Comparison of ENCODE assay signal across 24 cellular contexts in the genomic region with DNA sequence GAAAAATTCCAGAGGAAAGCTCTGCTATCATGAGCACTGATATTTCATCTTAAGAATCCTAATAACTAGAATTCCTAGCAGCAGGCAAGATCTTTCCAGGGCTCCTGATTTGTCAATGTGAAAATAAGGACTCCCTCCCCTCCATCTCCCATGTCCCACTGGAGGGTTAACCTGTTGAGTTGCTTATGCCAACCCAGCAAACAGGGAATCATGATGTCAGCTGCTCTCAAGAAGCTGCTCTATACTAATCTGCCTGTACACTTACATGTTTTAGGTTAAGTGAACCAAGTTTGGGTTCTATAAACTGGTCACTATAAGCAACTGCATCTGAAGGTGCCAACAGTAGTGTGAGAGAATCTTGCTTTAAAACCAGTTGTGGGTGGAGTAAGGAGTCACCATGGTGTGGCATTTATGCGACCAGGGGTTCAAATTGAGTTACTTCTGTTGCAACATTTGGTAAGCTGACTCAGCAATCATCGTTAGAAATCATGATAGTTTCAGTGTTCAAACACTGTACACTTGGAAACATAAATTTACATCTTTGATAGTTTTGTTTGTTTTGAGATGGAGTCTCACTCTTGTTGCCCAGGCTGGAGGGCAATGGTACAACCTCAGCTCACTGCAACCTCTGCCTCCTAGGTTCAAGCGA. TPM values are rescaled to one million over a fixed set of nuclear protein-coding genes. Genes with fewer than 3 reads are reported as not detected.
A peak's percentile ranks its signal among the peaks of the same experiment; 100 is the strongest.
DNase-seq lines count a peak whose midpoint lies in the region; ATAC-seq and TF ChIP-seq lines count a peak whose summit lies in the region.
"Had no signal": no experiment of that assay in that cellular context is flagged by ENCODE, and none has a peak within 500 bp of the region (broad histone marks: within the 10 kb centered on the region; RNA-seq: fewer than 3 reads in every experiment).

No MANE protein-coding gene starts in this region.

- DNase-seq in NOMO-1 treated with DMSO at 0.1 percent for 48 hours (lab: John Stamatoyannopoulos, UW; ENCODE audit: unreplicated experiment) (peak; percentile 15), NOMO-1 treated with dmso at 0.1 percent for 144 hours (lab: John Stamatoyannopoulos, UW; ENCODE audit: unreplicated experiment) (no peak), cardiac fibroblast (ENCODE audit: low read depth in 2 of 2) (peak; percentile 2 to 8), fibroblast of villous mesenchyme (ENCODE audit: low read depth) (peak; percentile 12), mesendoderm (no peak), mucosa of descending colon (no peak), hepatic stellate cell (ENCODE audit: low spot score) (no peak)
- DNase-seq: 8988T; BE2C; Calu3; CD4-positive, CD25-positive, alpha-beta regulatory T cell; EL; NCI-H1092 treated with DMSO at 0.1 percent for 48 hours; NCI-H146; NCI-H2029 treated with DMSO at 0.1 percent for 48 hours; NCI-H2171; NCI-H446 treated with DMSO at 0.1 percent for 48 hours; NK-92 treated with Interleukin-12 subunit alpha and Interleukin-12 subunit beta, amount 100 ng/mL, for 24 hours; RPMI8226; SHP77 treated with DMSO at 0.1 percent for 48 hours had no signal

- H2BK15ac ChIP-seq in mesendoderm (replicated peaks; ENCODE audit: low read depth), result no peak overlapping the region

- H4K5ac ChIP-seq in mesendoderm (ENCODE audit: low read length), result no peak overlapping the region

- H3K18ac ChIP-seq in mesendoderm (ENCODE audit: low read length), result no peak overlapping the region

- H4K8ac ChIP-seq in mesendoderm (ENCODE audit: low read depth, low read length), result no peak overlapping the region

- H3K79me2 ChIP-seq in mesendoderm (ENCODE audit: control insufficient read depth, insufficient read depth, low read length), result no peaks in the 10 kb centered on the region

- H3K4me2 ChIP-seq in mesendoderm (ENCODE audit: low read length), result no peak overlapping the region
- H3K4me2 ChIP-seq: KMS-11 had no signal

- no peak overlapping the region for H3K27ac ChIP-seq in mesendoderm (ENCODE audit: low read depth, low read length)
- H3K27ac ChIP-seq: KMS-11 had no signal

- no peaks in the 10 kb centered on the region for H3K27me3 ChIP-seq in mesendoderm (ENCODE audit: insufficient read depth, low read length, poor library complexity)
- H3K27me3 ChIP-seq: BE2C had no signal

- ATAC-seq in HG03159 (IDR thresholded peaks at IDR 0.05; ENCODE audit: unreplicated experiment), result no peak
- ATAC-seq in mucosa of descending colon, result no peak
- ATAC-seq: SK-N-SH treated with all-trans-retinoic acid at 6 μM for 48 hours had no signal

- WGBS in mesendoderm (ENCODE audit: extremely low coverage, insufficient coverage, low lambda C conversion rate), result no CpG with 5 or more reads among the region's 3 CpGs

- H3K4me1 ChIP-seq in mesendoderm (ENCODE audit: control insufficient read depth, low read depth, low read length) (no peaks in the 10 kb centered on the region), mucosa of descending colon (ENCODE audit: low read depth) (no peaks in the 10 kb centered on the region)
- H3K4me1 ChIP-seq: BE2C, HAP-1 had no signal

- H3K4me3 ChIP-seq in cardiac fibroblast (replicated peaks in 1 of 2; ENCODE audit: low read depth in 2 of 2, low read length in 2 of 2), result no peak overlapping the region
- H3K4me3 ChIP-seq in fibroblast of villous mesenchyme (ENCODE audit: low read depth, low read length), result no peak overlapping the region
- no peak overlapping the region for H3K4me3 ChIP-seq in mesendoderm (ENCODE audit: low read length)
- no peak overlapping the region for H3K4me3 ChIP-seq in mucosa of descending colon
- H3K4me3 ChIP-seq: HAP-1 had no signal

- H3K56ac ChIP-seq in mesendoderm (ENCODE audit: low read length), result no peak overlapping the region

- no peak overlapping the region for H3K9ac ChIP-seq in mesendoderm (ENCODE audit: low read length)
- H3K9ac ChIP-seq: KMS-11 had no signal

- intact Hi-C loops in mucosa of descending colon (cut with DNase I, micrococcal nuclease), result no loop called here

- no peak for TF ChIP-seq CTCF in cardiac fibroblast (IDR thresholded peaks at IDR 0.05; ENCODE audit: low read depth, low read length)
- no peak for TF ChIP-seq CTCF in fibroblast of villous mesenchyme (IDR thresholded peaks at IDR 0.05; ENCODE audit: insufficient read depth, low read depth, low read length)
- no peak for TF ChIP-seq CTCF in mucosa of descending colon (IDR thresholded peaks at IDR 0.05)

- H3K36me3 ChIP-seq in mesendoderm (ENCODE audit: control insufficient read depth, insufficient read depth, low read length) (no peaks in the 10 kb centered on the region), mucosa of descending colon (ENCODE audit: low read depth) (no peaks in the 10 kb centered on the region)
- H3K36me3 ChIP-seq: BE2C, HAP-1 had no signal

- H3K23ac ChIP-seq in mesendoderm (ENCODE audit: low read length), result no peak overlapping the region

- H3K79me1 ChIP-seq in mesendoderm (ENCODE audit: low read length), result no peaks in the 10 kb centered on the region

- no peaks in the 10 kb centered on the region for H3K9me3 ChIP-seq in mucosa of descending colon
- H3K9me3 ChIP-seq: BE2C, HAP-1 had no signal

- H2AK5ac ChIP-seq in mesendoderm (ENCODE audit: low read length), result no peak overlapping the region

- H3K4ac ChIP-seq in mesendoderm (ENCODE audit: low read depth, low read length), result no peak overlapping the region

- H2BK120ac ChIP-seq in mesendoderm (ENCODE audit: low read depth, low read length), result no peak overlapping the region

- H2BK5ac ChIP-seq in mesendoderm (ENCODE audit: low read length), result no peak overlapping the region

RNA-seq across cellular contexts. Expression of a gene that starts 53.4 kb away (rescaled TPM):
- 210 and 245 TPM in 2 replicates for total RNA-seq in fibroblast of villous mesenchyme
- 106 TPM for polyA plus RNA-seq in mesendoderm (2013, experiment 1 of 2)
- polyA plus RNA-seq in mesendoderm (2013, experiment 2 of 2), result 109 TPM
- total RNA-seq in mucosa of descending colon, result 100 to 1,000 TPM in 2 of 3 donors, 10 to 100 TPM in 1; 89.8 to 137 (median 129) TPM

Comparison
In these comparisons a context has a peak if more than half of its experiments do, and no peak if none do; other contexts are left out.
1. DNase-seq: peak in NOMO-1 treated with DMSO at 0.1 percent for 48 hours (single experiment), cardiac fibroblast (2 of 2) and fibroblast of villous mesenchyme (single experiment); none in NOMO-1 treated with dmso at 0.1 percent for 144 hours (single experiment), mesendoderm (single experiment), mucosa of descending colon (0 of 3) and hepatic stellate cell (single experiment).